ENCODE assay signal across 9 cellular contexts in genomic region chr5:93342563-93343061, GRCh38.
DNase-seq lines count a peak whose midpoint lies in the region; ATAC-seq and TF ChIP-seq lines count a peak whose summit lies in the region.
"Had no signal": no experiment of that assay in that cellular context is flagged by ENCODE, and none has a peak within 500 bp of the region (broad histone marks: within the 10 kb centered on the region; RNA-seq: fewer than 3 reads in every experiment).

No MANE protein-coding gene starts in this region.

- H3K36me3 Mint-ChIP-seq in nephron (ENCODE audit: low read depth): peaks cover 4% of the 10 kb centered on the region

- no peak for DNase-seq in OCI-M1 (lab: John Stamatoyannopoulos, UW)
- no peak for DNase-seq in activated naive CD4-positive, alpha-beta T cell treated with Interleukin-2 at 50 U/mL for 16 hours
- no peak for DNase-seq in stimulated activated CD4-positive, alpha-beta T cell treated with anti-CD3 and anti-CD28 coated beads, Interleukin-4, amount 100 ng/mL, for 4 hours
- no peak for DNase-seq in activated CD4-positive, CD25-positive, alpha-beta regulatory T cell treated with anti-CD3 and anti-CD28 coated beads, Interleukin-2, amount 50 U/mL, for 72 hours
- DNase-seq: SK-N-SH had no signal

- peaks cover 11% of the 10 kb centered on the region for H3K4me1 Mint-ChIP-seq in nephron

- H3K27ac Mint-ChIP-seq in nephron: peak overlapping the region; percentile 55 to 86 (median 75)

- no peak overlapping the region for H3K4me3 Mint-ChIP-seq in nephron

- no peaks in the 10 kb centered on the region for H3K27me3 Mint-ChIP-seq in nephron (ENCODE audit: low read depth)

- no peak for TF ChIP-seq CTCF in nephron (IDR thresholded peaks at IDR 0.05; ENCODE audit: unreplicated experiment in 3 of 3)

- ATAC-seq in GM18867 (IDR thresholded peaks at IDR 0.05; ENCODE audit: unreplicated experiment) (peak; percentile 70), GM21529 (IDR thresholded peaks at IDR 0.05; ENCODE audit: unreplicated experiment) (peak; percentile 74), HG03565 (IDR thresholded peaks at IDR 0.05; ENCODE audit: unreplicated experiment) (peak; percentile 66)

- H3K9me3 Mint-ChIP-seq in nephron: peaks cover 15% of the 10 kb centered on the region
